27 cellular contexts compared by ENCODE assay signal in genomic region chr3:191352014-191352413, GRCh38. TPM values are rescaled to one million over a fixed set of nuclear protein-coding genes. Genes with fewer than 3 reads are reported as not detected.
"Had no signal": no experiment of that assay in that cellular context is flagged by ENCODE, and none has a peak within 500 bp of the region (broad histone marks: within the 10 kb centered on the region; RNA-seq: fewer than 3 reads in every experiment).

No MANE protein-coding gene starts in this region.

- H3K4me3 ChIP-seq: cardiac muscle cell, left lung, psoas muscle, right lobe of liver had no signal

- H3K27me3 Mint-ChIP-seq: activated CD4-positive, alpha-beta memory T cell treated with anti-CD3 and anti-CD28 coated beads, Interleukin-2, amount 10 ng/mL, durations not matched to agents 7 days and 5 days; activated naive CD8-positive, alpha-beta T cell treated with anti-CD3 and anti-CD28 coated beads for 36 hours; activated T-helper 17 cell treated with anti-CD3 and anti-CD28 coated beads, Interleukin-2, amount 50 U/mL, for 72 hours; effector memory CD8-positive, alpha-beta T cell; naive thymus-derived CD8-positive, alpha-beta T cell; stimulated activated naive CD8-positive, alpha-beta T cell treated with anti-CD3 and anti-CD28 coated beads, Interleukin-15, Interleukin-2, amounts not matched to agents 100 ng/mL and 50 ng/mL, for 24 hours; type B pancreatic cell had no signal

- H3K27ac Mint-ChIP-seq: activated CD4-positive, alpha-beta memory T cell treated with anti-CD3 and anti-CD28 coated beads, Interleukin-2, amount 10 ng/mL, durations not matched to agents 7 days and 5 days; activated naive CD8-positive, alpha-beta T cell treated with anti-CD3 and anti-CD28 coated beads for 36 hours; activated T-helper 17 cell treated with anti-CD3 and anti-CD28 coated beads, Interleukin-2, amount 50 U/mL, for 72 hours; effector memory CD8-positive, alpha-beta T cell; naive thymus-derived CD8-positive, alpha-beta T cell; stimulated activated naive CD8-positive, alpha-beta T cell treated with anti-CD3 and anti-CD28 coated beads, Interleukin-15, Interleukin-2, amounts not matched to agents 100 ng/mL and 50 ng/mL, for 24 hours had no signal

- H3K4me1 Mint-ChIP-seq: activated CD4-positive, alpha-beta memory T cell treated with anti-CD3 and anti-CD28 coated beads, Interleukin-2, amount 10 ng/mL, durations not matched to agents 7 days and 5 days; activated naive CD8-positive, alpha-beta T cell treated with anti-CD3 and anti-CD28 coated beads for 36 hours; activated T-helper 17 cell treated with anti-CD3 and anti-CD28 coated beads, Interleukin-2, amount 50 U/mL, for 72 hours had no signal

- ATAC-seq: activated T-helper 17 cell treated with anti-CD3 and anti-CD28 coated beads, Interleukin-2, amount 50 U/mL, for 72 hours; effector memory CD8-positive, alpha-beta T cell; foreskin keratinocyte; left lung; naive thymus-derived CD8-positive, alpha-beta T cell had no signal

- H3K27ac ChIP-seq: cardiac muscle cell, epithelial cell of prostate, foreskin keratinocyte, psoas muscle had no signal

- H3K36me3 ChIP-seq: cardiac muscle cell, left lung, right lobe of liver had no signal

- H3K36me3 Mint-ChIP-seq: activated naive CD8-positive, alpha-beta T cell treated with anti-CD3 and anti-CD28 coated beads for 36 hours; naive thymus-derived CD8-positive, alpha-beta T cell had no signal

- H3K27me3 ChIP-seq: cardiac muscle cell, foreskin keratinocyte, left lung, right lobe of liver had no signal

- FAIRE-seq: kidney had no signal

- H3K9me3 Mint-ChIP-seq: activated CD4-positive, alpha-beta memory T cell treated with anti-CD3 and anti-CD28 coated beads, Interleukin-2, amount 10 ng/mL, durations not matched to agents 7 days and 5 days; activated naive CD8-positive, alpha-beta T cell treated with anti-CD3 and anti-CD28 coated beads for 36 hours; activated T-helper 17 cell treated with anti-CD3 and anti-CD28 coated beads, Interleukin-2, amount 50 U/mL, for 72 hours; effector memory CD8-positive, alpha-beta T cell; stimulated activated naive CD8-positive, alpha-beta T cell treated with anti-CD3 and anti-CD28 coated beads, Interleukin-15, Interleukin-2, amounts not matched to agents 100 ng/mL and 50 ng/mL, for 24 hours; type B pancreatic cell had no signal

- H3K9me3 ChIP-seq: left lung, psoas muscle, right lobe of liver had no signal

- DNase-seq: activated CD4-positive, alpha-beta memory T cell treated with anti-CD3 and anti-CD28 coated beads, Interleukin-2, amount 10 ng/mL, durations not matched to agents 7 days and 5 days; activated CD4-positive, alpha-beta T cell treated with anti-CD3 and anti-CD28 coated beads for 48 hours; activated CD4-positive, CD25-positive, alpha-beta regulatory T cell; activated naive CD4-positive, alpha-beta T cell; activated naive CD8-positive, alpha-beta T cell treated with anti-CD3 and anti-CD28 coated beads for 36 hours; activated T-cell treated with anti-CD3 and anti-CD28 coated beads, Interleukin-2, amount 50 U/mL, for 1 hour; amniotic stem cell; effector memory CD8-positive, alpha-beta T cell; foreskin keratinocyte; kidney; left lung; mesendoderm; naive thymus-derived CD8-positive, alpha-beta T cell; psoas muscle; right lobe of liver; small intestine; stimulated activated CD4-positive, alpha-beta T cell treated with anti-CD3 and anti-CD28 coated beads, Interleukin-15, amount 100 ng/mL, for 24 hours; stimulated activated CD4-positive, alpha-beta T cell treated with anti-CD3 and anti-CD28 coated beads, Interleukin-2, amount 100 ng/mL, for 48 hours; T-helper 1 cell; T-helper 9 cell had no signal

- H3K4me3 Mint-ChIP-seq: activated CD4-positive, alpha-beta memory T cell treated with anti-CD3 and anti-CD28 coated beads, Interleukin-2, amount 10 ng/mL, durations not matched to agents 7 days and 5 days; activated naive CD8-positive, alpha-beta T cell treated with anti-CD3 and anti-CD28 coated beads for 36 hours; activated T-helper 17 cell treated with anti-CD3 and anti-CD28 coated beads, Interleukin-2, amount 50 U/mL, for 72 hours; effector memory CD8-positive, alpha-beta T cell; naive thymus-derived CD8-positive, alpha-beta T cell; stimulated activated naive CD8-positive, alpha-beta T cell treated with anti-CD3 and anti-CD28 coated beads, Interleukin-15, Interleukin-2, amounts not matched to agents 100 ng/mL and 50 ng/mL, for 24 hours; type B pancreatic cell had no signal

RNA-seq across cellular contexts. Expression of gene UTS2B, which starts 21.7 kb away (rescaled TPM):
- total RNA-seq: activated CD4-positive, alpha-beta memory T cell treated with anti-CD3 and anti-CD28 coated beads, Interleukin-2, amount 10 ng/mL, durations not matched to agents 7 days and 5 days; activated naive CD8-positive, alpha-beta T cell treated with anti-CD3 and anti-CD28 coated beads for 36 hours; activated T-helper 17 cell treated with anti-CD3 and anti-CD28 coated beads, Interleukin-2, amount 50 U/mL, for 72 hours; cardiac muscle cell; dermis microvascular lymphatic vessel endothelial cell; naive thymus-derived CD8-positive, alpha-beta T cell; temporal lobe had no signal
- polyA plus RNA-seq: naive thymus-derived CD8-positive, alpha-beta T cell had no signal
